ENCODE assay signal across 16 cellular contexts in the genomic region with DNA sequence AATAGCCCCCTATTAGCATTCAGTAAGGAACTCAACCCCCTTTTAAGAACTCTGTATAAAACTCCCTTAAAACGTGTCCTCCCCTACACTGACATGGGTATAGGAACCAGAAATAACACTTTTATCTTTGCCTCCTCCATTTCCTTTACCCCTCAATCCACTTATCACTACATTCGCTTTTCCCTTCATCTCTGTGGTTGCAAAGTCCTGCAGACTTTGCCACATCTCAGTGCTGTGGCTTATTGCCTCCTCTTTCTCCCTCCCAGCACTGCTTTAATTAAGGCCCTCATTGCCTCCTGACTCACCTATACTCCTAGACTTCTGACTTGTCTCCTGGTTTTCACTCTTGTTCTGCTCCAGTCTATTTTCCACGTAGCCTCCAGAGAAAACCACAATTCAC.
DNase-seq lines count a peak whose midpoint lies in the region; ATAC-seq and TF ChIP-seq lines count a peak whose summit lies in the region.
"Had no signal": no experiment of that assay in that cellular context is flagged by ENCODE, and none has a peak within 500 bp of the region (broad histone marks: within the 10 kb centered on the region; RNA-seq: fewer than 3 reads in every experiment).

No MANE protein-coding gene starts in this region.

- H3K4me1 Mint-ChIP-seq in GM23338 (no peaks in the 10 kb centered on the region), brain (peaks cover 49% of the 10 kb centered on the region), neural progenitor cell (peaks cover 36% of the 10 kb centered on the region)
- peaks cover 3 to 9% of the 10 kb centered on the region in 2 donors for H3K4me1 Mint-ChIP-seq in stimulated activated naive B cell treated with anti-CD40 and anti-IgM and Interleukin-4, amounts not matched to agents 10 μg/mL and 1 μg/mL and 100 μg/mL, for 72 hours

- H3K4me3 Mint-ChIP-seq in GM23338 (no peak overlapping the region), brain (peak overlapping the region in 1 of 5 experiments; percentile 18), neural progenitor cell (no peak overlapping the region)
- no peak overlapping the region for H3K4me3 Mint-ChIP-seq in stimulated activated naive B cell treated with anti-CD40 and anti-IgM and Interleukin-4, amounts not matched to agents 10 μg/mL and 1 μg/mL and 100 μg/mL, for 72 hours
- H3K4me3 Mint-ChIP-seq: H9 had no signal

- H3K4me2 ChIP-seq in GM23338, result no peak overlapping the region
- peak overlapping the region; percentile 19 for H3K4me2 ChIP-seq in neural progenitor cell

- H3K27ac Mint-ChIP-seq in GM23338 (no peak overlapping the region), brain (peak overlapping the region in 4 of 5 experiments; percentile 5 to 77 (median 52)), neural progenitor cell (peak overlapping the region; percentile 11)
- no peak overlapping the region for H3K27ac Mint-ChIP-seq in stimulated activated naive B cell treated with anti-CD40 and anti-IgM and Interleukin-4, amounts not matched to agents 10 μg/mL and 1 μg/mL and 100 μg/mL, for 72 hours
- H3K27ac Mint-ChIP-seq: H9 had no signal

- H3K27me3 Mint-ChIP-seq in GM23338 (ENCODE audit: insufficient read depth, low read depth, poor library complexity), result no peaks in the 10 kb centered on the region
- H3K27me3 Mint-ChIP-seq in brain, result peaks cover 4% of the 10 kb centered on the region
- H3K27me3 Mint-ChIP-seq in neural progenitor cell (ENCODE audit: insufficient read depth, low read depth), result peaks cover 3% of the 10 kb centered on the region
- peaks cover 5 to 7% of the 10 kb centered on the region in 2 donors for H3K27me3 Mint-ChIP-seq in stimulated activated naive B cell treated with anti-CD40 and anti-IgM and Interleukin-4, amounts not matched to agents 10 μg/mL and 1 μg/mL and 100 μg/mL, for 72 hours

- no peak for TF ChIP-seq CTCF in GM23338 (conservative IDR thresholded peaks at IDR 0.05; ENCODE audit: low read depth in 2 of 2)
- no peak for TF ChIP-seq CTCF in brain (conservative IDR thresholded peaks at IDR 0.05)
- TF ChIP-seq CTCF in neural progenitor cell (IDR thresholded peaks at IDR 0.05), result no peak
- TF ChIP-seq CTCF in GM13977 (IDR thresholded peaks at IDR 0.05; ENCODE audit: extremely low read depth, insufficient read depth, missing control alignments), result no peak
- no peak for TF ChIP-seq CTCF in prostate gland (IDR thresholded peaks at IDR 0.05)
- TF ChIP-seq CTCF in foreskin fibroblast (IDR thresholded peaks at IDR 0.05; ENCODE audit: low read depth, low read length), result no peak

- H3K4me3 ChIP-seq in GM23338 (no peak overlapping the region), neural progenitor cell (no peak overlapping the region), prostate gland (no peak overlapping the region), foreskin fibroblast (ENCODE audit: low read depth in 1 of 2, low read length in 2 of 2) (no peak overlapping the region)
- H3K4me3 ChIP-seq: K562 had no signal

- no peak for DNase-seq in GM23338 (ENCODE audit: low spot score)
- peak; percentile 1 for DNase-seq in OCI-M1 (lab: John Stamatoyannopoulos, UW)
- no peak for DNase-seq in neural progenitor cell (ENCODE audit: low spot score)
- DNase-seq in GM13977 (ENCODE audit: low spot score), result no peak
- no peak for DNase-seq in prostate gland (ENCODE audit: low spot score)
- no peak for DNase-seq in foreskin fibroblast
- no peak for DNase-seq in stimulated activated naive B cell treated with anti-CD40 and anti-IgM and Interleukin-4, amounts not matched to agents 10 μg/mL and 1 μg/mL and 100 μg/mL, for 72 hours
- DNase-seq: AML-193; COR-L47; H9; NCI-H1436; NCI-H2081 treated with DMSO at 0.1 percent for 48 hours; NCI-H510A treated with DMSO at 0.1 percent for 48 hours; NK-92 treated with Interleukin-12 subunit alpha and Interleukin-12 subunit beta, amount 100 ng/mL, for 24 hours had no signal

- H3K36me3 Mint-ChIP-seq in GM23338 (ENCODE audit: low read depth) (no peaks in the 10 kb centered on the region), brain (no peaks in the 10 kb centered on the region), neural progenitor cell (no peaks in the 10 kb centered on the region)
- H3K36me3 Mint-ChIP-seq in stimulated activated naive B cell treated with anti-CD40 and anti-IgM and Interleukin-4, amounts not matched to agents 10 μg/mL and 1 μg/mL and 100 μg/mL, for 72 hours, result no peaks in the 10 kb centered on the region

- in situ Hi-C loops in GM13977 (cut with MboI; ENCODE audit: low pct_unique_long_range_greater_than_20kb, low sequenced_read_pairs, unreplicated experiment), result no loop called here

- 92% methylated on average over 3 of the region's 3 CpGs for WGBS in prostate gland

- no peak overlapping the region for H3K9ac ChIP-seq in neural progenitor cell

- H3K9me3 ChIP-seq in neural progenitor cell (ENCODE audit: low read depth), result no peaks in the 10 kb centered on the region
- no peaks in the 10 kb centered on the region for H3K9me3 ChIP-seq in prostate gland

- no peaks in the 10 kb centered on the region for H3K27me3 ChIP-seq in GM23338 (ENCODE audit: insufficient read depth)
- H3K27me3 ChIP-seq in neural progenitor cell, result no peaks in the 10 kb centered on the region
- no peaks in the 10 kb centered on the region for H3K27me3 ChIP-seq in prostate gland (replicated peaks; ENCODE audit: insufficient read depth)

- H3K27ac ChIP-seq in GM23338 (ENCODE audit: low read depth), result no peak overlapping the region
- peak overlapping the region; percentile 21 for H3K27ac ChIP-seq in neural progenitor cell
- no peak overlapping the region for H3K27ac ChIP-seq in prostate gland

- H3K36me3 ChIP-seq in GM23338 (ENCODE audit: insufficient read depth) (no peaks in the 10 kb centered on the region; the same call in 1 of the 2 replicates), neural progenitor cell (no peaks in the 10 kb centered on the region), prostate gland (no peaks in the 10 kb centered on the region)

- H3K4me1 ChIP-seq in GM23338 (ENCODE audit: insufficient read depth) (no peaks in the 10 kb centered on the region), neural progenitor cell (peaks cover 22% of the 10 kb centered on the region), prostate gland (replicated peaks) (no peaks in the 10 kb centered on the region)

- H3K9me3 Mint-ChIP-seq in GM23338 (peaks cover 6% of the 10 kb centered on the region; the same call in 1 of the 3 replicates), brain (peaks cover 0 to 5% (median 3%) of the 10 kb centered on the region in 5 experiments), neural progenitor cell (peaks cover 6% of the 10 kb centered on the region)
- peaks cover 0 to 7% of the 10 kb centered on the region in 2 donors for H3K9me3 Mint-ChIP-seq in stimulated activated naive B cell treated with anti-CD40 and anti-IgM and Interleukin-4, amounts not matched to agents 10 μg/mL and 1 μg/mL and 100 μg/mL, for 72 hours

- H3K79me2 ChIP-seq in GM23338 (replicated peaks; ENCODE audit: insufficient read depth) (no peaks in the 10 kb centered on the region), neural progenitor cell (ENCODE audit: low read depth) (no peaks in the 10 kb centered on the region)

- H3F3A ChIP-seq in GM23338 (replicated peaks; ENCODE audit: low read depth) (no peaks in the 10 kb centered on the region), neural progenitor cell (ENCODE audit: low read depth) (peaks cover 4% of the 10 kb centered on the region)

- intact Hi-C loops in prostate gland (cut with DNase I), result no loop called here

- H2AFZ ChIP-seq in GM23338 (0 out of 2 replicates have a peak overlapping the region, but pooled peaks have one; percentile 76), neural progenitor cell (replicated peaks) (no peak overlapping the region)

- no peak for TF ChIP-seq POLR2A in prostate gland (IDR thresholded peaks at IDR 0.05)

- peaks cover 13% of the 10 kb centered on the region; the same call in 1 of the 2 replicates for H3K9me2 ChIP-seq in GM23338 (ENCODE audit: insufficient read depth)

- ATAC-seq in GM23338, result no peak
- ATAC-seq in stimulated activated naive B cell treated with anti-CD40 and anti-IgM and Interleukin-4, amounts not matched to agents 10 μg/mL and 1 μg/mL and 100 μg/mL, for 72 hours (replicated peaks), result no peak
- ATAC-seq: K562 had no signal

- H4K20me1 ChIP-seq in GM23338 (replicated peaks; ENCODE audit: insufficient read depth) (no peaks in the 10 kb centered on the region), neural progenitor cell (ENCODE audit: low read depth) (no peaks in the 10 kb centered on the region)

Comparison
In these comparisons a context has a peak if more than half of its experiments do, and no peak if none do; other contexts are left out.
1. H3K27ac Mint-ChIP-seq: peak in brain (4 of 5) and neural progenitor cell (single experiment); none in GM23338 (single experiment) and stimulated activated naive B cell treated with anti-CD40 and anti-IgM and Interleukin-4, amounts not matched to agents 10 μg/mL and 1 μg/mL and 100 μg/mL, for 72 hours (single experiment).